In the genomic region with DNA sequence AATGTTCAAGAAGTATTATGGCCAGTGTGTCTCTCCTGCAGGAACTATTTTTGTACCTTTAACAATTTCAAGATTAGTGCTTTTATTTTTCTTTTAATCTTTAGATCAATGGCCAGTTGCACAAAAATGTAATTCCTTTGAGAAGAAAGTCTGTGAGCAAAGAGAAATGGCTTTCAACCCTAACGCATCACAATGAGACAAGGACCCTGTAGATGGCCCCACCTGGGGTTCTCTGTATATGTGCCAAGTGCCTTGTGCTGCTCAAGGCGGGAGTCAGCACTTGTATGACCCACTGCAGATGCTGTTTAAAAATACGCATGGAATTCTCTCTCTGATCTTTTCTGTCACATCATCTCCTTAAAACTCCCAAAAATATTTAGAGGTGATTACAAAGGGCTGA, we compare ENCODE assay signal across 20 cellular contexts.
DNase-seq lines count a peak whose midpoint lies in the region; ATAC-seq, FAIRE-seq and TF ChIP-seq lines count a peak whose summit lies in the region.
"Had no signal": no experiment of that assay in that cellular context is flagged by ENCODE, and none has a peak within 500 bp of the region (broad histone marks: within the 10 kb centered on the region; RNA-seq: fewer than 3 reads in every experiment).

No MANE protein-coding gene starts in this region.

- H3K14ac ChIP-seq in H1 (ENCODE audit: insufficient read length) = no peak overlapping the region

- DNase-seq in GM23338 (ENCODE audit: low spot score) (peak; percentile 36), H7 (peak; percentile 28), NCI-H345 treated with DMSO at 0.1 percent for 48 hours (lab: John Stamatoyannopoulos, UW; ENCODE audit: unreplicated experiment) (peak; percentile 22), H1 (ENCODE audit: low read depth in 1 of 2, low spot score in 2 of 2) (no peak), HepG2 (ENCODE audit: low spot score) (no peak), cerebellar nuclear complex (lab: John Stamatoyannopoulos, UW) (no peak), erythroblast (lab: John Stamatoyannopoulos, UW) (no peak)
- no peak for DNase-seq in activated naive CD4-positive, alpha-beta T cell (lab: John Stamatoyannopoulos, UW)
- DNase-seq: C1 segment of cervical spinal cord; Calu3; CD4-positive, alpha-beta memory T cell; COR-L47; DMS53; EL; GDM1; GM23248 had no signal

- no peak overlapping the region for H3K4me3 Mint-ChIP-seq in GM23338
- H3K4me3 Mint-ChIP-seq: CD4-positive, alpha-beta memory T cell had no signal

- H3K9ac ChIP-seq in H1 (replicated peaks in 1 of 4; ENCODE audit: extremely low read depth in 1 of 4, low read depth in 3 of 4, low read length in 3 of 4) = no peak overlapping the region
- no peak overlapping the region for H3K9ac ChIP-seq in HepG2 (ENCODE audit: insufficient read depth, low read depth, low read length)
- H3K9ac ChIP-seq: GM23248 had no signal

- peaks cover 18% of the 10 kb centered on the region; the same call in 2 of the 3 replicates for H3K4me1 Mint-ChIP-seq in GM23338
- H3K4me1 Mint-ChIP-seq: CD4-positive, alpha-beta memory T cell had no signal

- no peak overlapping the region for H2BK5ac ChIP-seq in H1 (ENCODE audit: low read depth, low read length)

- H3K4me1 ChIP-seq in GM23338 (ENCODE audit: insufficient read depth) (peaks cover 10% of the 10 kb centered on the region; the same call in 1 of the 2 replicates), H1 (replicated peaks in 1 of 4; ENCODE audit: control insufficient read depth in 3 of 4, insufficient read depth in 4 of 4, low read length in 3 of 4) (no peaks in the 10 kb centered on the region; a peak in 1 of 7 replicates), HepG2 (ENCODE audit: insufficient read depth, low read length) (no peaks in the 10 kb centered on the region)

- no peak overlapping the region for H3K23ac ChIP-seq in H1 (ENCODE audit: insufficient read length)

- H3K27me3 ChIP-seq in GM23338 (ENCODE audit: insufficient read depth) = no peaks in the 10 kb centered on the region
- no peaks in the 10 kb centered on the region for H3K27me3 ChIP-seq in H7 (ENCODE audit: control insufficient read depth, insufficient read depth, low read length)
- no peaks in the 10 kb centered on the region for H3K27me3 ChIP-seq in H1 (replicated peaks in 1 of 4; ENCODE audit: control insufficient read depth in 3 of 4, extremely low read depth in 1 of 4, insufficient read depth in 3 of 4, low read length in 3 of 4)
- no peaks in the 10 kb centered on the region for H3K27me3 ChIP-seq in HepG2 (ENCODE audit: control insufficient read depth in 1 of 2, insufficient read depth in 2 of 2, low read length in 2 of 2)

- H2BK20ac ChIP-seq in H1 (ENCODE audit: low read length) = no peak overlapping the region

- H3K9me2 ChIP-seq in GM23338 (ENCODE audit: insufficient read depth) = 0 out of 2 replicates have a peak, but pooled peaks cover 9% of the 10 kb centered on the region

- H4K5ac ChIP-seq in H1 (ENCODE audit: insufficient read length, low read depth, low read length) = no peak overlapping the region

- H3K18ac ChIP-seq in H1 (ENCODE audit: extremely low read depth, low read length) = no peak overlapping the region

- H3K9me3 ChIP-seq in H1 (ENCODE audit: insufficient read depth in 2 of 2, low read depth in 1 of 2, low read length in 1 of 2) = no peaks in the 10 kb centered on the region
- peaks cover 20% of the 10 kb centered on the region; the same call in 1 of the 2 replicates for H3K9me3 ChIP-seq in HepG2 (ENCODE audit: low read length)

- TF ChIP-seq RAD21 in H1 (IDR thresholded peaks at IDR 0.05 in 1 of 2, conservative IDR thresholded peaks at IDR 0.05 in 1 of 2; ENCODE audit: low read depth in 2 of 2, low read length in 2 of 2) = no peak
- no peak for TF ChIP-seq RAD21 in HepG2 (CRISPR knock-in tag; IDR thresholded peaks at IDR 0.05)

- H4K91ac ChIP-seq in H1 (replicated peaks; ENCODE audit: insufficient read length, low read length) = no peak overlapping the region

- CTCF ChIA-PET in H1 (lab: Charles Lee; ENCODE audit: partially characterized antibody) (interaction anchor here (0.7 kb wide), 1 partner anchor 36 kb away, joined by 3 read pairs; no protein-coding TSS in a partner anchor), HepG2 (lab: Yijun Ruan, JAX; ENCODE audit: low intra/inter-chr PET ratio, low total read pairs) (no interaction called here)

- TF ChIP-seq EP300 in H1 (IDR thresholded peaks at IDR 0.05; ENCODE audit: borderline replicate concordance in 1 of 2, low read depth in 2 of 2, low read length in 2 of 2) (no peak), HepG2 (IDR thresholded peaks at IDR 0.05; ENCODE audit: low read depth in 2 of 2, low read length in 2 of 2) (no peak), HepG2 (CRISPR knock-in tag; IDR thresholded peaks at IDR 0.05; ENCODE audit: borderline replicate concordance) (no peak)

- FAIRE-seq in H1 (lab: Jason Lieb, UNC) (no peak), HepG2 (lab: Jason Lieb, UNC) (no peak)
- FAIRE-seq: GM12878, GM19239, H54 had no signal

- no TSS peak for BruUV-seq in HepG2 (replicated peaks; lab: Mats Ljungman, UMichigan)

- POLR2A ChIA-PET in H1 (lab: Charles Lee; ENCODE audit: partially characterized antibody) = no interaction called here
- POLR2A ChIA-PET in HepG2 (lab: Yijun Ruan, JAX) = no interaction called here

- no peak for TF ChIP-seq POLR2A in H1 (IDR thresholded peaks at IDR 0.05; ENCODE audit: control extremely low read depth in 1 of 2, low read depth in 2 of 2, low read length in 2 of 2)
- TF ChIP-seq POLR2A in HepG2 (IDR thresholded peaks at IDR 0.05; ENCODE audit: insufficient read depth in 1 of 2, low read depth in 2 of 2, low read length in 2 of 2) = no peak
- no peak for TF ChIP-seq POLR2A in erythroblast (IDR thresholded peaks at IDR 0.05; ENCODE audit: low read length)

- no peak overlapping the region for H2BK120ac ChIP-seq in H1 (replicated peaks; ENCODE audit: low read depth, low read length)

- no peaks in the 10 kb centered on the region for H3K36me3 ChIP-seq in GM23338 (ENCODE audit: insufficient read depth)
- H3K36me3 ChIP-seq in H7 (replicated peaks; ENCODE audit: control insufficient read depth, insufficient read depth, low read length) = no peaks in the 10 kb centered on the region
- H3K36me3 ChIP-seq in H1 (ENCODE audit: control insufficient read depth in 2 of 4, insufficient read depth in 4 of 4, low read length in 3 of 4) = no peaks in the 10 kb centered on the region; a peak in 1 of 8 replicates
- no peaks in the 10 kb centered on the region for H3K36me3 ChIP-seq in HepG2 (replicated peaks in 1 of 2; ENCODE audit: control insufficient read depth in 1 of 2, insufficient read depth in 2 of 2, low read length in 2 of 2)

- intact Hi-C loops in HepG2 (cut with micrococcal nuclease; ENCODE audit: unreplicated experiment) = no loop called here

- no peak overlapping the region for H3K4me3 ChIP-seq in GM23338
- H3K4me3 ChIP-seq in H7 (ENCODE audit: insufficient read depth, low read depth, low read length) = no peak overlapping the region
- H3K4me3 ChIP-seq in H1 (ENCODE audit: extremely low read depth in 1 of 4, insufficient read depth in 2 of 4, low read depth in 3 of 4, low read length in 4 of 4) = no peak overlapping the region
- no peak overlapping the region for H3K4me3 ChIP-seq in HepG2 (replicated peaks in 1 of 3; ENCODE audit: insufficient read depth in 1 of 3, low read depth in 2 of 3, low read length in 3 of 3)
- H3K4me3 ChIP-seq: GM12878, GM23248 had no signal

- no peak overlapping the region for H3K27ac Mint-ChIP-seq in GM23338

- H4K20me1 ChIP-seq in GM23338 (replicated peaks; ENCODE audit: insufficient read depth) (no peaks in the 10 kb centered on the region), H1 (replicated peaks in 1 of 2; ENCODE audit: control insufficient read depth in 1 of 2, insufficient read depth in 2 of 2, low read length in 2 of 2) (no peaks in the 10 kb centered on the region), HepG2 (ENCODE audit: insufficient read depth, low read length) (no peaks in the 10 kb centered on the region)

- no peak overlapping the region for H2BK15ac ChIP-seq in H1 (ENCODE audit: low read length)

- H3K9me3 Mint-ChIP-seq in GM23338 = peaks cover 14% of the 10 kb centered on the region; the same call in 2 of the 3 replicates

- no peak overlapping the region for H3K27ac ChIP-seq in GM23338 (ENCODE audit: low read depth)
- H3K27ac ChIP-seq in H1 (ENCODE audit: low read depth, low read length) = no peak overlapping the region
- H3K27ac ChIP-seq in HepG2 (ENCODE audit: extremely low read length, insufficient read depth, low read length) = no peak overlapping the region
- H3K27ac ChIP-seq: GM23248 had no signal

- peaks cover 2% of the 10 kb centered on the region for H3K27me3 Mint-ChIP-seq in GM23338 (ENCODE audit: insufficient read depth, low read depth, poor library complexity)
- H3K27me3 Mint-ChIP-seq: CD4-positive, alpha-beta memory T cell had no signal

- H2BK12ac ChIP-seq in H1 (ENCODE audit: low read depth, low read length) = no peak overlapping the region

- H3K4me2 ChIP-seq in GM23338 (no peak overlapping the region), H1 (ENCODE audit: insufficient read depth in 1 of 2, low read depth in 2 of 2, low read length in 2 of 2) (no peak overlapping the region), HepG2 (ENCODE audit: low read depth, low read length) (no peak overlapping the region)

- TF ChIP-seq CTCF in GM23338 (conservative IDR thresholded peaks at IDR 0.05; ENCODE audit: low read depth in 2 of 2) (no peak), H1 (IDR thresholded peaks at IDR 0.05; ENCODE audit: control extremely low read depth in 1 of 3, insufficient read depth in 1 of 3, low read depth in 1 of 3, low read length in 3 of 3) (no peak), HepG2 (CRISPR knock-in tag; IDR thresholded peaks at IDR 0.05) (no peak)

- H2AK5ac ChIP-seq in H1 (ENCODE audit: low read depth, low read length) = no peak overlapping the region

- H4K8ac ChIP-seq in H1 (ENCODE audit: extremely low read depth, insufficient read depth, low read length) = no peak overlapping the region

- WGBS in H1 (ENCODE audit: extremely low coverage in 1 of 2, insufficient coverage in 1 of 2, insufficient read length in 1 of 2, insufficient replicate concordance in 2 of 2, low coverage in 1 of 2, low lambda C conversion rate in 2 of 2, missing lambda C conversion rate in 1 of 2), 2 experiments = 72% methylated on average over 3 of the region's 3 CpGs; no CpG with 5 or more reads in 1 of the 2 experiments
- WGBS in HepG2 (ENCODE audit: low lambda C conversion rate) = 2% methylated on average over 3 of the region's 3 CpGs

- H3F3A ChIP-seq in GM23338 (replicated peaks; ENCODE audit: low read depth) = no peaks in the 10 kb centered on the region

- in situ Hi-C loops in HepG2 (cut with HindIII; ENCODE audit: extremely low pct_ligation_motif_present, low pct_unique_long_range_greater_than_20kb) = no loop called here

- no peak overlapping the region for H3K56ac ChIP-seq in H1 (replicated peaks; ENCODE audit: insufficient read length, low read depth, low read length)

- no peaks in the 10 kb centered on the region for H3K36me3 Mint-ChIP-seq in GM23338 (ENCODE audit: low read depth)
- H3K36me3 Mint-ChIP-seq: CD4-positive, alpha-beta memory T cell had no signal

- H3K79me1 ChIP-seq in H1 (ENCODE audit: low read depth, low read length) = no peaks in the 10 kb centered on the region

- peak; percentile 73 for ATAC-seq in GM23338
- no peak for ATAC-seq in HepG2
- ATAC-seq: GM12878, HCT116 had no signal

- H3K79me2 ChIP-seq in GM23338 (replicated peaks; ENCODE audit: insufficient read depth) (no peaks in the 10 kb centered on the region), H1 (ENCODE audit: control insufficient read depth in 1 of 2, insufficient read depth in 2 of 2, low read length in 2 of 2) (no peaks in the 10 kb centered on the region), HepG2 (ENCODE audit: insufficient read depth, low read length) (no peaks in the 10 kb centered on the region)

- no peak overlapping the region for H2AFZ ChIP-seq in GM23338
- H2AFZ ChIP-seq in H1 (ENCODE audit: low read length) = no peak overlapping the region
- no peak overlapping the region for H2AFZ ChIP-seq in HepG2 (ENCODE audit: low read length)
- H2AFZ ChIP-seq: GM23248 had no signal

- H3K23me2 ChIP-seq in H1 (ENCODE audit: low read depth, low read length) = no peaks in the 10 kb centered on the region

- H3K4ac ChIP-seq in H1 (replicated peaks; ENCODE audit: insufficient read length, low read depth, low read length) = no peak overlapping the region

Comparison
In these comparisons a context has a peak if more than half of its experiments do, and no peak if none do; other contexts are left out.
1. DNase-seq: peak in GM23338 (single experiment), H7 (single experiment) and NCI-H345 treated with DMSO at 0.1 percent for 48 hours (single experiment); none in H1 (0 of 2), HepG2 (single experiment), cerebellar nuclear complex (0 of 2), erythroblast (0 of 2) and activated naive CD4-positive, alpha-beta T cell (0 of 4).